ENCODE assay signal across 17 cellular contexts in genomic region chr5:160694896-160695295, GRCh38.
DNase-seq lines count a peak whose midpoint lies in the region; ATAC-seq and TF ChIP-seq lines count a peak whose summit lies in the region.
"Had no signal": no experiment of that assay in that cellular context is flagged by ENCODE, and none has a peak within 500 bp of the region (broad histone marks: within the 10 kb centered on the region; RNA-seq: fewer than 3 reads in every experiment).

No MANE protein-coding gene starts in this region.

- H3K4me3 Mint-ChIP-seq in chondrocyte (ENCODE audit: unreplicated experiment) = no peak overlapping the region
- H3K4me3 Mint-ChIP-seq in activated T-cell treated with anti-CD3 and anti-CD28 coated beads, Interleukin-2, amount 50 U/mL, for 72 hours = no peak overlapping the region

- peak; percentile 61 for ATAC-seq in esophagus mucosa
- ATAC-seq in activated T-cell treated with anti-CD3 and anti-CD28 coated beads, Interleukin-2, amount 50 U/mL, for 72 hours (replicated peaks in 1 of 2) = no peak
- ATAC-seq: HepG2 had no signal

- H3K36me3 Mint-ChIP-seq in chondrocyte (ENCODE audit: low read depth) = no peaks in the 10 kb centered on the region
- H3K36me3 Mint-ChIP-seq in activated T-cell treated with anti-CD3 and anti-CD28 coated beads, Interleukin-2, amount 50 U/mL, for 72 hours (ENCODE audit: insufficient read depth in 2 of 2) = no peaks in the 10 kb centered on the region

- no peaks in the 10 kb centered on the region for H3K4me1 Mint-ChIP-seq in chondrocyte (ENCODE audit: low read depth)
- H3K4me1 Mint-ChIP-seq in activated T-cell treated with anti-CD3 and anti-CD28 coated beads, Interleukin-2, amount 50 U/mL, for 72 hours (ENCODE audit: low read depth) = no peaks in the 10 kb centered on the region

- H3K27me3 Mint-ChIP-seq in chondrocyte (ENCODE audit: low read depth) = no peaks in the 10 kb centered on the region
- no peaks in the 10 kb centered on the region for H3K27me3 Mint-ChIP-seq in activated T-cell treated with anti-CD3 and anti-CD28 coated beads, Interleukin-2, amount 50 U/mL, for 72 hours (ENCODE audit: low read depth)

- peak; percentile 60 for DNase-seq in SIG-M5 treated with dmso at 0.1 percent for 504 hours (lab: John Stamatoyannopoulos, UW; ENCODE audit: unreplicated experiment)
- DNase-seq in SIG-M5 (lab: John Stamatoyannopoulos, UW) = no peak
- peak; percentile 32 for DNase-seq in NOMO-1 treated with dmso at 0.1 percent for 144 hours (lab: John Stamatoyannopoulos, UW; ENCODE audit: unreplicated experiment)
- no peak for DNase-seq in stimulated activated CD8-positive, alpha-beta memory T cell treated with anti-CD3 and anti-CD28 coated beads, Interleukin-4, amount 100 ng/mL, for 48 hours
- DNase-seq in chondrocyte (ENCODE audit: low spot score) = no peak
- no peak for DNase-seq in GM03348 (ENCODE audit: low spot score)
- no peak for DNase-seq in activated T-cell treated with anti-CD3 and anti-CD28 coated beads, Interleukin-2, amount 50 U/mL, for 72 hours
- DNase-seq: C1 segment of cervical spinal cord, COR-L47, DMS53, MM.1S, NCI-H1436, NCI-H2081, NCI-H524, Right ventricle myocardium superior had no signal

- no peak for TF ChIP-seq CTCF in chondrocyte (IDR thresholded peaks at IDR 0.05)

- no peak overlapping the region for H3K27ac Mint-ChIP-seq in chondrocyte (ENCODE audit: unreplicated experiment)
- no peak overlapping the region for H3K27ac Mint-ChIP-seq in activated T-cell treated with anti-CD3 and anti-CD28 coated beads, Interleukin-2, amount 50 U/mL, for 72 hours

- H3K9me3 Mint-ChIP-seq in chondrocyte (ENCODE audit: low read depth) = no peaks in the 10 kb centered on the region
- no peaks in the 10 kb centered on the region for H3K9me3 Mint-ChIP-seq in activated T-cell treated with anti-CD3 and anti-CD28 coated beads, Interleukin-2, amount 50 U/mL, for 72 hours

Comparison
In these comparisons a context has a peak if more than half of its experiments do, and no peak if none do; other contexts are left out.
1. DNase-seq: peak in SIG-M5 treated with dmso at 0.1 percent for 504 hours (single experiment) and NOMO-1 treated with dmso at 0.1 percent for 144 hours (single experiment); none in SIG-M5 (single experiment), stimulated activated CD8-positive, alpha-beta memory T cell treated with anti-CD3 and anti-CD28 coated beads, Interleukin-4, amount 100 ng/mL, for 48 hours (single experiment), chondrocyte (single experiment), GM03348 (single experiment) and activated T-cell treated with anti-CD3 and anti-CD28 coated beads, Interleukin-2, amount 50 U/mL, for 72 hours (0 of 2).